10 cellular contexts compared by ENCODE assay signal in genomic region chr17:48723555-48724239, GRCh38. TPM values are rescaled to one million over a fixed set of nuclear protein-coding genes. Genes with fewer than 3 reads are reported as not detected.
DNase-seq lines count a peak whose midpoint lies in the region; ATAC-seq, FAIRE-seq and TF ChIP-seq lines count a peak whose summit lies in the region.
"Had no signal": no experiment of that assay in that cellular context is flagged by ENCODE, and none has a peak within 500 bp of the region (broad histone marks: within the 10 kb centered on the region; RNA-seq: fewer than 3 reads in every experiment).

No MANE protein-coding gene starts in this region.

- H3K27ac Mint-ChIP-seq in Calu3 (ENCODE audit: unreplicated experiment) (no peak overlapping the region), astrocyte (ENCODE audit: unreplicated experiment) (no peak overlapping the region), natural killer cell (peak overlapping the region in 1 of 2 donors; percentile 70)

- POLR2A ChIA-PET in IMR-90 (lab: Charles Lee; ENCODE audit: unreplicated experiment) = interaction anchor here (0.7 kb wide), 2 partner anchors 56 to 536 kb away, joined by 3 to 4 read pairs; no protein-coding TSS in a partner anchor

- H3K36me3 Mint-ChIP-seq in Calu3 (ENCODE audit: insufficient read depth, unreplicated experiment) (peaks cover 10% of the 10 kb centered on the region), astrocyte (ENCODE audit: low read depth, unreplicated experiment) (peaks cover 4% of the 10 kb centered on the region), natural killer cell (no peaks in the 10 kb centered on the region)

- H4K20me1 ChIP-seq in IMR-90 (ENCODE audit: insufficient read depth, low read length) (0 out of 2 replicates have a peak, but pooled peaks cover 19% of the 10 kb centered on the region), astrocyte (ENCODE audit: insufficient read depth, low read length) (peaks cover 6% of the 10 kb centered on the region)

- no peak overlapping the region for H4K91ac ChIP-seq in IMR-90 (ENCODE audit: insufficient read depth, low read depth, low read length)

- H3K27me3 ChIP-seq in IMR-90 (ENCODE audit: control insufficient read depth, insufficient read depth, low read length) (peaks cover 95% of the 10 kb centered on the region), astrocyte (ENCODE audit: insufficient read depth, low read length) (peaks cover 99% of the 10 kb centered on the region)

- CTCF ChIA-PET in Calu3 (lab: Charles Lee) = interaction anchor here (0.5 to 3.9 kb wide), 22 partner anchors 11 to 378 kb away, joined by 3 to 82 read pairs (median 6); partner anchors contain the start of genes ATP5MC1 and IGF2BP1
- CTCF ChIA-PET in IMR-90 (lab: Yijun Ruan, JAX) = interaction anchor here (0.7 to 1.6 kb wide), 5 partner anchors 45 to 155 kb away, joined by 3 to 8 read pairs (median 6); no protein-coding TSS in a partner anchor

- TF ChIP-seq RAD21 in IMR-90 (IDR thresholded peaks at IDR 0.05; ENCODE audit: low read length) = no peak

- TF ChIP-seq CTCF in Calu3 (IDR thresholded peaks at IDR 0.05; ENCODE audit: unreplicated experiment) (no peak), IMR-90 (conservative IDR thresholded peaks at IDR 0.05; ENCODE audit: low read depth, low read length) (no peak), astrocyte (IDR thresholded peaks at IDR 0.05; ENCODE audit: insufficient read depth, low read depth, low read length) (no peak), natural killer cell (IDR thresholded peaks at IDR 0.05) (no peak)

- H2BK15ac ChIP-seq in IMR-90 (ENCODE audit: low read depth, low read length) = no peak overlapping the region

- dilution Hi-C loops in IMR-90 (cut with HindIII; ENCODE audit: low sequenced_read_pairs, unreplicated experiment) = no loop called here

- no peak overlapping the region for H3K18ac ChIP-seq in IMR-90 (ENCODE audit: low read depth, low read length)

- H3K27me3 Mint-ChIP-seq in Calu3 (ENCODE audit: unreplicated experiment) (peaks cover 38% of the 10 kb centered on the region), astrocyte (ENCODE audit: low read depth, unreplicated experiment) (peaks cover 97% of the 10 kb centered on the region), natural killer cell (ENCODE audit: low read depth in 2 of 2) (peaks cover 84 to 85% of the 10 kb centered on the region in 2 donors)

- H3K56ac ChIP-seq in IMR-90 (ENCODE audit: extremely low read depth, insufficient read depth, low read length) = no peak overlapping the region

- no peaks in the 10 kb centered on the region for H3K9me1 ChIP-seq in IMR-90 (ENCODE audit: insufficient read depth, low read length)

- H3K4me3 Mint-ChIP-seq in Calu3 (ENCODE audit: low read depth, unreplicated experiment) = peak overlapping the region; percentile 34
- peak overlapping the region; percentile 54 for H3K4me3 Mint-ChIP-seq in astrocyte (ENCODE audit: unreplicated experiment)
- H3K4me3 Mint-ChIP-seq in natural killer cell = peak overlapping the region; percentile 83

- ATAC-seq in IMR-90 (ENCODE audit: low read depth) = no peak
- no peak for ATAC-seq in natural killer cell
- no peak for ATAC-seq in HG02852 (IDR thresholded peaks at IDR 0.05; ENCODE audit: unreplicated experiment)
- ATAC-seq in sciatic nerve = no peak

- peak; percentile 32 for DNase-seq in Calu3
- DNase-seq in IMR-90 = no peak
- DNase-seq in astrocyte (ENCODE audit: low read depth) = no peak
- DNase-seq in natural killer cell = no peak
- no peak for DNase-seq in stimulated activated CD8-positive, alpha-beta memory T cell treated with anti-CD3 and anti-CD28 coated beads, Interleukin-4, amount 100 ng/mL, for 48 hours
- DNase-seq in NCI-H1417 (lab: John Stamatoyannopoulos, UW) = no peak
- no peak for DNase-seq in sciatic nerve (ENCODE audit: low spot score)

- no peak for FAIRE-seq in astrocyte (lab: Jason Lieb, UNC)

- H3K79me2 ChIP-seq in astrocyte (ENCODE audit: insufficient read depth, low read length) = no peaks in the 10 kb centered on the region

- H2BK5ac ChIP-seq in IMR-90 (ENCODE audit: low read depth, low read length, poor library complexity, severe bottlenecking) = no peak overlapping the region

- no peak overlapping the region for H2AK5ac ChIP-seq in IMR-90 (ENCODE audit: low read depth, low read length)

- H3K4me1 Mint-ChIP-seq in Calu3 (ENCODE audit: low read depth, unreplicated experiment) = peaks cover 15% of the 10 kb centered on the region
- H3K4me1 Mint-ChIP-seq in astrocyte (ENCODE audit: low read depth, unreplicated experiment) = no peaks in the 10 kb centered on the region
- H3K4me1 Mint-ChIP-seq in natural killer cell = peaks cover 23 to 55% of the 10 kb centered on the region in 2 donors

- no peak overlapping the region for H3K14ac ChIP-seq in IMR-90 (replicated peaks; ENCODE audit: low read depth, low read length)

- H3K4ac ChIP-seq in IMR-90 (ENCODE audit: low read depth, low read length) = no peak overlapping the region

- H3K9ac ChIP-seq in IMR-90 (ENCODE audit: low read depth, low read length) (no peak overlapping the region), astrocyte (ENCODE audit: low read length) (no peak overlapping the region)

- no peak overlapping the region for H2BK120ac ChIP-seq in IMR-90 (ENCODE audit: low read depth, low read length)

- no peak for TF ChIP-seq POLR2A in IMR-90 (IDR thresholded peaks at IDR 0.05; ENCODE audit: low read depth, low read length)

- H2AFZ ChIP-seq in IMR-90 (replicated peaks; ENCODE audit: low read length, poor library complexity) (peak overlapping the region; percentile 45), astrocyte (ENCODE audit: low read depth, low read length) (no peak overlapping the region)

- intact Hi-C loops in Calu3 (cut with micrococcal nuclease; ENCODE audit: unreplicated experiment) (loop anchor here (1.0 to 2.0 kb wide), 3 partner anchors 45 to 156 kb away; no protein-coding TSS in a partner anchor), IMR-90 (cut with micrococcal nuclease) (loop anchor here (1.0 to 10.0 kb wide), 3 partner anchors 68 to 311 kb away; no protein-coding TSS in a partner anchor), natural killer cell (cut with micrococcal nuclease) (loop anchor here (1.0 to 10.0 kb wide), 6 partner anchors 34 to 979 kb away; partner anchors contain the start of gene HOXB7), sciatic nerve (cut with DNase I) (loop anchor here (10.0 kb wide), 1 partner anchor 271 kb away; the partner anchor contains the start of gene IGF2BP1)

- H3K9me3 Mint-ChIP-seq in Calu3 (ENCODE audit: low read depth, unreplicated experiment) (no peaks in the 10 kb centered on the region), astrocyte (ENCODE audit: unreplicated experiment) (peaks cover 16% of the 10 kb centered on the region), natural killer cell (no peaks in the 10 kb centered on the region)

- no TSS peak for BruUV-seq in Calu3 (replicated peaks; lab: Mats Ljungman, UMichigan)
- BruUV-seq in IMR-90 (replicated peaks; lab: Mats Ljungman, UMichigan) = no TSS peak

- H3K27ac ChIP-seq in IMR-90 (ENCODE audit: insufficient read depth, low read length) (no peak overlapping the region), astrocyte (ENCODE audit: low read depth, low read length) (no peak overlapping the region)
- H3K27ac ChIP-seq: right lobe of liver had no signal

- in situ Hi-C loops in IMR-90 (cut with MboI; ENCODE audit: low sequenced_read_pairs) = loop anchor here (10.0 kb wide), 1 partner anchor 311 kb away; no protein-coding TSS in a partner anchor

- 14% methylated on average over 20 of the region's 40 CpGs; no CpG with 5 or more reads in 1 of the 2 experiments for WGBS in IMR-90 (ENCODE audit: extremely low coverage in 2 of 2, insufficient read length in 1 of 2), 2 experiments

- no peaks in the 10 kb centered on the region for H3K79me1 ChIP-seq in IMR-90 (ENCODE audit: low read depth in 1 of 2, low read length in 2 of 2)

- H2BK20ac ChIP-seq in IMR-90 (ENCODE audit: low read depth, low read length) = no peak overlapping the region

- H3K4me3 ChIP-seq in IMR-90 (ENCODE audit: insufficient read depth, low read depth, low read length) (no peak overlapping the region), astrocyte (ENCODE audit: insufficient read depth, low read depth, low read length) (no peak overlapping the region)
- H3K4me3 ChIP-seq: right lobe of liver had no signal

- H3K36me3 ChIP-seq in IMR-90 (ENCODE audit: control insufficient read depth, insufficient read depth, low read length) (no peaks in the 10 kb centered on the region), astrocyte (ENCODE audit: insufficient read depth, low read length) (no peaks in the 10 kb centered on the region)
- H3K36me3 ChIP-seq: right lobe of liver had no signal

- no peaks in the 10 kb centered on the region for H3K4me1 ChIP-seq in IMR-90 (ENCODE audit: control insufficient read depth, insufficient read depth, low read length)
- peaks cover 2% of the 10 kb centered on the region for H3K4me1 ChIP-seq in astrocyte (ENCODE audit: insufficient read depth, low read length)

- no peak overlapping the region for H4K8ac ChIP-seq in IMR-90 (ENCODE audit: low read depth in 2 of 2, low read length in 2 of 2)

- H3K23ac ChIP-seq in IMR-90 (ENCODE audit: low read depth, low read length) = no peak overlapping the region

- peaks cover 13% of the 10 kb centered on the region; the same call in 1 of the 2 replicates for H3K9me3 ChIP-seq in IMR-90 (ENCODE audit: control insufficient read depth, insufficient read depth, low read length)
- H3K9me3 ChIP-seq in astrocyte (ENCODE audit: insufficient read depth, low read depth, low read length) = peaks cover 16% of the 10 kb centered on the region
- H3K9me3 ChIP-seq: right lobe of liver had no signal

- no peak overlapping the region for H3K4me2 ChIP-seq in IMR-90 (ENCODE audit: low read depth, low read length)
- peak overlapping the region; percentile 18 for H3K4me2 ChIP-seq in astrocyte (ENCODE audit: low read length)

- H2AK9ac ChIP-seq in IMR-90 (replicated peaks; ENCODE audit: low read depth, low read length, poor library complexity) = no peak overlapping the region

- H4K5ac ChIP-seq in IMR-90 (ENCODE audit: low read depth, low read length) = no peak overlapping the region

RNA-seq across cellular contexts. Expression of gene PRAC2, which starts 0.7 kb away (rescaled TPM):
- total RNA-seq in Calu3 (2022) (not detected in 2 replicates), IMR-90 (2012; rRNA removed) (not detected in 2 replicates), astrocyte (not detected in 2 replicates), natural killer cell (not detected), sciatic nerve (not detected)
- polyA plus RNA-seq in IMR-90 (2012; rRNA removed) = not detected in 2 replicates
- polyA plus RNA-seq in IMR-90 (2012; cell fraction: cytosol; rRNA removed) = not detected in 2 replicates
- not detected in 2 replicates for polyA plus RNA-seq in IMR-90 (2012; cell fraction: nucleus; rRNA removed; ENCODE audit: low replicate concordance)
- total RNA-seq: right lobe of liver; T-helper 1 cell treated with Interleukin-12 subunit alpha and Interleukin-12 subunit beta and Interleukin-4 antibody, amounts not matched to agents 30 ng/mL and 1 ng/mL, for 36 hours had no signal

RNA-seq across cellular contexts. Expression of gene PRAC1, which starts 1.4 kb away (rescaled TPM):
- not detected in 2 replicates for total RNA-seq in Calu3 (2022)
- total RNA-seq in IMR-90 (2012; rRNA removed) = not detected in 2 replicates
- polyA plus RNA-seq in IMR-90 (2012; rRNA removed) = not detected in 2 replicates
- not detected in 2 replicates for polyA plus RNA-seq in IMR-90 (2012; cell fraction: cytosol; rRNA removed)
- not detected in 2 replicates for polyA plus RNA-seq in IMR-90 (2012; cell fraction: nucleus; rRNA removed; ENCODE audit: low replicate concordance)
- total RNA-seq in astrocyte = not detected in 2 replicates
- total RNA-seq in natural killer cell = not detected
- not detected for total RNA-seq in sciatic nerve
- total RNA-seq: right lobe of liver; T-helper 1 cell treated with Interleukin-12 subunit alpha and Interleukin-12 subunit beta and Interleukin-4 antibody, amounts not matched to agents 30 ng/mL and 1 ng/mL, for 36 hours had no signal

RNA-seq across cellular contexts. Expression of gene HOXB13, which starts 4.9 kb away (rescaled TPM):
- total RNA-seq in Calu3 (2022) (1.1 and 1.9 TPM in 2 replicates), IMR-90 (2012; rRNA removed) (not detected in 2 replicates), astrocyte (not detected in 2 replicates), natural killer cell (not detected), sciatic nerve (not detected)
- polyA plus RNA-seq in IMR-90 (2012; rRNA removed) = not detected in 2 replicates
- not detected in 2 replicates for polyA plus RNA-seq in IMR-90 (2012; cell fraction: cytosol; rRNA removed)
- not detected in 2 replicates for polyA plus RNA-seq in IMR-90 (2012; cell fraction: nucleus; rRNA removed; ENCODE audit: low replicate concordance)
- total RNA-seq: right lobe of liver; T-helper 1 cell treated with Interleukin-12 subunit alpha and Interleukin-12 subunit beta and Interleukin-4 antibody, amounts not matched to agents 30 ng/mL and 1 ng/mL, for 36 hours had no signal
